Comparison of ENCODE assay signal across 9 cellular contexts in the genomic region with DNA sequence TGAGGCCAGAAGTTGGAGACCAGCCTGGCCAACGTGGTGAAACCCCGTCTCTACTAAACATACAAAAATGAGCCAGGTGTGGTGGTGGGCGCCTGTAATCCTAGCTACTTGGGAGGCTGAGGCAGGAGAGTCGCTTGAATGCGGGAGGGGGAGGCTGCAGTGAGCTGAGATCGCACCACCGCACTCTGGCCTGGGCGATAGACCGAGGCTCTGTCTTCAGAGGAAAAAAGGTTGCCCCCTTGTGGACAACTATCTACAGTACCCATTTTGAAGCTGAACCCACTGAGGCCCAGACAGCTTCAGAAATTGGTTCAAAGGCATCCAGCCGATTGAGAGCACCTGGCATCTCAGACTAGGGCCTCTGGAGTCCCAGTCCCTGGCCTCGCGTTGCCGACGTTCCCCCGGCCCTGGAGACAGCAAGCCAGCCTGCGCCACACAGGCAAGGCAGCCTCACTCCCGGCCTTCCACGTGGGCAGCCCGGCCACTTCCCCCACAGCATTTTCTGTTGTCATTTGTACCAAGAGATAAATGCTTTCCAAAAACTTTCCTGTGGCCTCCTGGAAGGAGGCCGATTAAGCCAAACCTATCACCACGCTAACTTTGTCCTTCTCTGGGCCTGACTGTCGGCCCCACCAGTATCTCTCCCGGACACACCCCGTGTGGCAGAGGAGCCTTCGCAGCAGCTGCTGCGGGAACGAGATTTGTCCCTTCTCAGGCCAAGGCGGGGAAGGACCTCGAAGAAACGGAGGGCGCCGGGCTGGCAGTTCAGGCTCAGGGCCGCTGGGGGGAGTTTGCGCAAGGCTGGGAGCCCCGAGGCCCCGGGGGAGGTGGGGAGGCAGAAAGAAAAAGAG.
DNase-seq lines count a peak whose midpoint lies in the region; ATAC-seq and TF ChIP-seq lines count a peak whose summit lies in the region.
"Had no signal": no experiment of that assay in that cellular context is flagged by ENCODE, and none has a peak within 500 bp of the region (broad histone marks: within the 10 kb centered on the region; RNA-seq: fewer than 3 reads in every experiment).

No MANE protein-coding gene starts in this region.

- TF ChIP-seq POLR2A in body of pancreas (IDR thresholded peaks at IDR 0.05) (no peak), tibial nerve (IDR thresholded peaks at IDR 0.05) (no peak)

- H3K9me3 ChIP-seq in body of pancreas (no peaks in the 10 kb centered on the region), tibial nerve (no peaks in the 10 kb centered on the region)
- H3K9me3 ChIP-seq: Caco-2 had no signal

- ATAC-seq in body of pancreas (peak; percentile 76), GM21367 (IDR thresholded peaks at IDR 0.05; ENCODE audit: unreplicated experiment) (no peak)

- in situ Hi-C loops in SK-MEL-5 (cut with HindIII; ENCODE audit: low pct_unique_long_range_greater_than_20kb, low sequenced_read_pairs) = no loop called here

- H3K4me1 ChIP-seq in body of pancreas (peaks cover 14% of the 10 kb centered on the region), tibial nerve (peaks cover 0 to 3% (median 0%) of the 10 kb centered on the region in 4 donors)
- H3K4me1 ChIP-seq: Caco-2 had no signal

- TF ChIP-seq EP300 in tibial nerve (IDR thresholded peaks at IDR 0.05) = no peak

- intact Hi-C loops in body of pancreas (cut with DNase I) = loop anchor here (10.0 kb wide), 1 partner anchor 82 kb away; the partner anchor contains the start of gene FLI1

- H3K4me3 ChIP-seq in body of pancreas = no peak overlapping the region
- H3K4me3 ChIP-seq in tibial nerve = no peak overlapping the region

- 45 to 64% methylated on average over 25 to 34 of the region's 36 CpGs for WGBS in body of pancreas, 2 donors
- WGBS in tibial nerve, 2 donors = 72 to 73% methylated on average over 36 of the region's 36 CpGs

- peak; percentile 14 for DNase-seq in NCI-H510A treated with DMSO at 0.1 percent for 48 hours (lab: John Stamatoyannopoulos, UW)
- DNase-seq in NCI-H510A (lab: John Stamatoyannopoulos, UW) = no peak
- peak; percentile 20 for DNase-seq in SK-MEL-5 (ENCODE audit: low read depth, low spot score)
- peak; percentile 52 to 72 (median 54) for DNase-seq in body of pancreas
- DNase-seq in lung microvascular endothelial cell (ENCODE audit: low read depth in 2 of 2) = peak; percentile 36 to 60
- no peak for DNase-seq in tibial nerve (ENCODE audit: low spot score in 2 of 2)
- DNase-seq in NCI-H2081 treated with DMSO at 0.1 percent for 48 hours (lab: John Stamatoyannopoulos, UW) = no peak

- peak; percentile 38 to 59 (median 47) for TF ChIP-seq CTCF in body of pancreas (IDR thresholded peaks at IDR 0.05)
- peak in 4 of 5 experiments; percentile 17 to 51 (median 38) for TF ChIP-seq CTCF in tibial nerve (IDR thresholded peaks at IDR 0.05)

- H3K27me3 ChIP-seq in body of pancreas (no peaks in the 10 kb centered on the region), tibial nerve (no peaks in the 10 kb centered on the region)

- H3K36me3 ChIP-seq in body of pancreas (replicated peaks in 1 of 2; ENCODE audit: insufficient read depth in 1 of 2, low read depth in 2 of 2) = no peaks in the 10 kb centered on the region
- peaks cover 0 to 12% (median 0%) of the 10 kb centered on the region in 3 donors for H3K36me3 ChIP-seq in tibial nerve

- H3K27ac ChIP-seq in body of pancreas (no peak overlapping the region), tibial nerve (no peak overlapping the region)

Comparison
In these comparisons a context has a peak if more than half of its experiments do, and no peak if none do; other contexts are left out.
1. DNase-seq: peak in NCI-H510A treated with DMSO at 0.1 percent for 48 hours (single experiment), SK-MEL-5 (single experiment), body of pancreas (4 of 4) and lung microvascular endothelial cell (2 of 2); none in NCI-H510A (single experiment), tibial nerve (0 of 2) and NCI-H2081 treated with DMSO at 0.1 percent for 48 hours (single experiment).